Comparison of ENCODE assay signal across 22 cellular contexts in the genomic region with DNA sequence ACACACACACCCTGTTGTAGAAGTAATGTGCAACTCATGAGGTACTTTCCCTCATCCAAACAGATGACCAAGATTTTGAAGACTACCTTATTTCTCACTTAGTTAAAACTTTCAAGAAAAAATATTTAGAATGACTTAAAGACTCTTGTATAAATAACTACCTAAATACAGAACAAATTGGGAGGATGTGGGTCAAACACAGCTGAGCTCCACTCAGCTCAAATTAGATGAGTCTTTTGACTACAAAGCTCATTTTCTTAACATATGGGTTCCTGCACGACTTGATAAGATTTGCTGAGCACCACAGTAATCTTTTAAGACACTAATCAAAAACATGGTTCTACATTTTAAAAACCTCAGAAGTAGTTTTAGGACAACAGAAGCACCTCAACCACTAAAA. TPM values are rescaled to one million over a fixed set of nuclear protein-coding genes. Genes with fewer than 3 reads are reported as not detected.
DNase-seq lines count a peak whose midpoint lies in the region; ATAC-seq and TF ChIP-seq lines count a peak whose summit lies in the region.
"Had no signal": no experiment of that assay in that cellular context is flagged by ENCODE, and none has a peak within 500 bp of the region (broad histone marks: within the 10 kb centered on the region; RNA-seq: fewer than 3 reads in every experiment).

No MANE protein-coding gene starts in this region.

- CTCF ChIA-PET in activated CD4-positive, alpha-beta T cell treated with anti-CD3 and anti-CD28 coated beads for 36 hours (lab: Charles Lee) = interaction anchor here (1.1 to 2.0 kb wide), 3 partner anchors 8 to 101 kb away, joined by 4 to 5 read pairs (median 5); a partner anchor contains a TSS

- H3K27ac ChIP-seq in WERI-Rb-1 = peak overlapping the region; percentile 58
- H3K27ac ChIP-seq: ovary, upper lobe of right lung had no signal

- ATAC-seq in activated CD4-positive, alpha-beta T cell treated with anti-CD3 and anti-CD28 coated beads for 36 hours = no peak
- ATAC-seq in naive B cell (ENCODE audit: low read depth in 2 of 2) = no peak
- no peak for ATAC-seq in GM21526 (IDR thresholded peaks at IDR 0.05; ENCODE audit: low FRiP score, unreplicated experiment)
- ATAC-seq: HCT116, right cardiac atrium, Right ventricle myocardium inferior, upper lobe of right lung had no signal

- H3K4me3 Mint-ChIP-seq in activated CD4-positive, alpha-beta T cell treated with anti-CD3 and anti-CD28 coated beads for 36 hours = no peak overlapping the region
- peak overlapping the region in 4 of 8 donors; percentile 15 to 61 (median 42) for H3K4me3 Mint-ChIP-seq in naive B cell

- DNase-seq in activated CD4-positive, alpha-beta T cell treated with anti-CD3 and anti-CD28 coated beads for 36 hours = no peak
- DNase-seq in activated CD4-positive, alpha-beta T cell treated with anti-CD3 and anti-CD28 coated beads, Interleukin-2, amount 50 U/mL, for 1 hour = no peak
- peak; percentile 86 for DNase-seq in Jurkat, Clone E6-1 (ENCODE audit: low read depth, low spot score)
- no peak for DNase-seq in WERI-Rb-1
- DNase-seq in naive B cell = no peak
- DNase-seq in AG20443 (ENCODE audit: low spot score) = no peak
- no peak for DNase-seq in pons (ENCODE audit: low spot score)
- DNase-seq: 8988T; activated T-cell treated with anti-CD3 and anti-CD28 coated beads, Interleukin-2, amount 50 U/mL, for 48 hours; effector memory CD4-positive, alpha-beta T cell; foreskin melanocyte; KBM-7; mesendoderm; MV-4-11; NCI-H1694 treated with DMSO at 0.1 percent for 48 hours; ovary; right cardiac atrium; stimulated activated CD4-positive, alpha-beta T cell treated with anti-CD3 and anti-CD28 coated beads, Interleukin-4, amount 100 ng/mL, for 24 hours; upper lobe of right lung had no signal

- POLR2A ChIA-PET in activated CD4-positive, alpha-beta T cell treated with anti-CD3 and anti-CD28 coated beads for 36 hours (lab: Charles Lee) = no interaction called here

- intact Hi-C loops in activated CD4-positive, alpha-beta T cell treated with anti-CD3 and anti-CD28 coated beads for 36 hours (cut with DNase I, micrococcal nuclease) = loop anchor here in 1 of 2 experiments (1.0 kb wide), 1 partner anchor 8 kb away; no protein-coding TSS in a partner anchor

- peak overlapping the region; percentile 73 for H3K27ac Mint-ChIP-seq in activated CD4-positive, alpha-beta T cell treated with anti-CD3 and anti-CD28 coated beads for 36 hours
- H3K27ac Mint-ChIP-seq in naive B cell = peak overlapping the region in 4 of 6 donors; percentile 36 to 69 (median 58)

- H3K9me3 ChIP-seq in WERI-Rb-1 (ENCODE audit: severe bottlenecking) = no peaks in the 10 kb centered on the region
- H3K9me3 ChIP-seq: ovary, upper lobe of right lung had no signal

- no peaks in the 10 kb centered on the region for H3K27me3 ChIP-seq in WERI-Rb-1 (ENCODE audit: insufficient read depth, low read depth, severe bottlenecking)
- H3K27me3 ChIP-seq: ovary, upper lobe of right lung had no signal

- peaks cover 66% of the 10 kb centered on the region for H3K36me3 ChIP-seq in WERI-Rb-1
- H3K36me3 ChIP-seq: ovary had no signal

- H3K4me3 ChIP-seq in Jurkat, Clone E6-1 (ENCODE audit: low read length) = no peak overlapping the region
- no peak overlapping the region; the same call in 1 of the 2 replicates for H3K4me3 ChIP-seq in WERI-Rb-1 (ENCODE audit: low read depth, low read length)
- H3K4me3 ChIP-seq: ovary, upper lobe of right lung had no signal

- no peak for TF ChIP-seq CTCF in WERI-Rb-1 (IDR thresholded peaks at IDR 0.05; ENCODE audit: low read depth, low read length)

- H3K27me3 Mint-ChIP-seq in activated CD4-positive, alpha-beta T cell treated with anti-CD3 and anti-CD28 coated beads for 36 hours = no peaks in the 10 kb centered on the region
- H3K27me3 Mint-ChIP-seq in naive B cell = no peaks in the 10 kb centered on the region

- H3K9me3 Mint-ChIP-seq in activated CD4-positive, alpha-beta T cell treated with anti-CD3 and anti-CD28 coated beads for 36 hours (ENCODE audit: low read depth) = no peaks in the 10 kb centered on the region
- H3K9me3 Mint-ChIP-seq in naive B cell = no peaks in the 10 kb centered on the region

- H3K4me1 Mint-ChIP-seq in activated CD4-positive, alpha-beta T cell treated with anti-CD3 and anti-CD28 coated beads for 36 hours = peaks cover 49% of the 10 kb centered on the region
- peaks cover 14 to 25% (median 19%) of the 10 kb centered on the region in 3 donors for H3K4me1 Mint-ChIP-seq in naive B cell

- H3K36me3 Mint-ChIP-seq in activated CD4-positive, alpha-beta T cell treated with anti-CD3 and anti-CD28 coated beads for 36 hours (ENCODE audit: low read depth) = peaks cover 66% of the 10 kb centered on the region
- H3K36me3 Mint-ChIP-seq in naive B cell = peaks cover 58 to 61% of the 10 kb centered on the region in 2 donors

RNA-seq across cellular contexts. Expression of a gene that starts 8.9 kb away (rescaled TPM):
- total RNA-seq in activated CD4-positive, alpha-beta T cell treated with anti-CD3 and anti-CD28 coated beads for 36 hours = 10 to 100 TPM; 11.9 to 14.3 TPM
- polyA plus RNA-seq in Jurkat, Clone E6-1 (2012; ENCODE audit: insufficient read depth, insufficient read length) = not detected
- 1 to 10 TPM in 5 of 6 donors, not detected in 1; 1.1 to 4.8 (median 3.1) TPM for polyA plus RNA-seq in naive B cell (ENCODE audit: low read depth in 6 of 6)

RNA-seq across cellular contexts. Expression of a gene that starts 53.0 kb away (rescaled TPM):
- total RNA-seq in activated CD4-positive, alpha-beta T cell treated with anti-CD3 and anti-CD28 coated beads for 36 hours = 1 to 10 TPM; 2.1 to 2.3 TPM
- polyA plus RNA-seq in Jurkat, Clone E6-1 (2012; ENCODE audit: insufficient read depth, insufficient read length) = not detected
- polyA plus RNA-seq in naive B cell (ENCODE audit: low read depth in 6 of 6) = under 1 TPM in 1 of 6 donors, not detected in 5; 0.17 TPM
